In genomic region chr16:48533931-48534330, GRCh38 we compare ENCODE assay signal across 17 cellular contexts.
"Had no signal": no experiment of that assay in that cellular context is flagged by ENCODE, and none has a peak within 500 bp of the region (broad histone marks: within the 10 kb centered on the region; RNA-seq: fewer than 3 reads in every experiment).

No MANE protein-coding gene starts in this region.

- H3K4me3 ChIP-seq: coronary artery, dorsolateral prefrontal cortex, esophagus muscularis mucosa, gastrocnemius medialis, right atrium auricular region, upper lobe of left lung, vagina had no signal

- ATAC-seq: gastrocnemius medialis; left cardiac atrium; naive thymus-derived CD4-positive, alpha-beta T cell had no signal

- H3K27me3 ChIP-seq: dorsolateral prefrontal cortex, esophagus muscularis mucosa, gastrocnemius medialis, right atrium auricular region, upper lobe of left lung, vagina had no signal

- DNase-seq: effector CD8-positive, alpha-beta T cell; gastrocnemius medialis; immature natural killer cell; left cardiac atrium; mesendoderm; naive thymus-derived CD4-positive, alpha-beta T cell; posterior cingulate gyrus; small intestine; stimulated activated CD4-positive, alpha-beta T cell treated with anti-CD3 and anti-CD28 coated beads, Interleukin-12 subunit alpha, Interleukin-12 subunit beta, amount 100 ng/mL, for 4 hours; stimulated activated naive CD4-positive, alpha-beta T cell treated with Interleukin-2 at 50 U/mL for 16 hours; upper lobe of left lung had no signal

- H3K36me3 ChIP-seq: esophagus muscularis mucosa, gastrocnemius medialis, right atrium auricular region, upper lobe of left lung, vagina had no signal

- H3K27ac ChIP-seq: coronary artery, epithelial cell of prostate, esophagus muscularis mucosa, gastrocnemius medialis, right atrium auricular region, upper lobe of left lung, vagina had no signal

- H3K9me3 Mint-ChIP-seq: immature natural killer cell had no signal

- H3K27ac Mint-ChIP-seq: immature natural killer cell had no signal

- H3K4me3 Mint-ChIP-seq: immature natural killer cell had no signal

- H3K9me3 ChIP-seq: esophagus muscularis mucosa, gastrocnemius medialis, right atrium auricular region, upper lobe of left lung, vagina had no signal

- H3K27me3 Mint-ChIP-seq: naive thymus-derived CD4-positive, alpha-beta T cell had no signal
